ENCODE assay signal across 9 cellular contexts in genomic region chr12:106919910-106920544, GRCh38. TPM values are rescaled to one million over a fixed set of nuclear protein-coding genes. Genes with fewer than 3 reads are reported as not detected.
DNase-seq lines count a peak whose midpoint lies in the region; ATAC-seq and TF ChIP-seq lines count a peak whose summit lies in the region.
"Had no signal": no experiment of that assay in that cellular context is flagged by ENCODE, and none has a peak within 500 bp of the region (broad histone marks: within the 10 kb centered on the region; RNA-seq: fewer than 3 reads in every experiment).

No MANE protein-coding gene starts in this region.

- H3K36me3 ChIP-seq in CD4-positive, CD25-positive, alpha-beta regulatory T cell (ENCODE audit: control insufficient read depth, insufficient read depth, low read length): no peaks in the 10 kb centered on the region
- H3K36me3 ChIP-seq in OCI-LY1 (ENCODE audit: insufficient read depth, low read length): no peaks in the 10 kb centered on the region
- H3K36me3 ChIP-seq in colonic mucosa: no peaks in the 10 kb centered on the region

- no peaks in the 10 kb centered on the region for H4K20me1 ChIP-seq in OCI-LY1 (ENCODE audit: insufficient read depth, low read length)

- no peak overlapping the region for H2AFZ ChIP-seq in OCI-LY1 (ENCODE audit: low read length)

- peak in 2 of 3 donors; percentile 50 to 61 for DNase-seq in CD4-positive, CD25-positive, alpha-beta regulatory T cell
- DNase-seq in H4 (ENCODE audit: low spot score) (peak; percentile 31), colonic mucosa (no peak), lung microvascular endothelial cell (ENCODE audit: low read depth in 2 of 2) (peak; percentile 70 to 75), occipital lobe (lab: John Stamatoyannopoulos, UW) (no peak), amniotic stem cell (lab: John Stamatoyannopoulos, UW) (no peak), cerebellar nuclear complex (lab: John Stamatoyannopoulos, UW) (no peak)

- H3K4me1 Mint-ChIP-seq in CD4-positive, CD25-positive, alpha-beta regulatory T cell: peaks cover 8 to 14% (median 9%) of the 10 kb centered on the region in 4 donors

- H3K27ac Mint-ChIP-seq in CD4-positive, CD25-positive, alpha-beta regulatory T cell: no peak overlapping the region
- H3K27ac Mint-ChIP-seq: naive thymus-derived CD8-positive, alpha-beta T cell had no signal

- H3K9me3 Mint-ChIP-seq in CD4-positive, CD25-positive, alpha-beta regulatory T cell: peaks cover 0 to 7% (median 2%) of the 10 kb centered on the region in 7 donors

- H3K27me3 ChIP-seq in CD4-positive, CD25-positive, alpha-beta regulatory T cell (ENCODE audit: control insufficient read depth, insufficient read depth, low read length): peaks cover 4% of the 10 kb centered on the region
- H3K27me3 ChIP-seq in OCI-LY1 (ENCODE audit: insufficient read depth, low read length): no peaks in the 10 kb centered on the region
- H3K27me3 ChIP-seq in colonic mucosa: no peaks in the 10 kb centered on the region

- H3K4me3 Mint-ChIP-seq in CD4-positive, CD25-positive, alpha-beta regulatory T cell: no peak overlapping the region
- H3K4me3 Mint-ChIP-seq: naive thymus-derived CD8-positive, alpha-beta T cell had no signal

- H3K79me2 ChIP-seq in OCI-LY1 (ENCODE audit: insufficient read depth, low read length): no peaks in the 10 kb centered on the region

- H3K4me1 ChIP-seq in CD4-positive, CD25-positive, alpha-beta regulatory T cell (ENCODE audit: control insufficient read depth, insufficient read depth, low read length, poor library complexity, severe bottlenecking): peaks cover 5% of the 10 kb centered on the region
- no peaks in the 10 kb centered on the region for H3K4me1 ChIP-seq in OCI-LY1 (ENCODE audit: insufficient read depth, low read length, severe bottlenecking)
- no peaks in the 10 kb centered on the region for H3K4me1 ChIP-seq in colonic mucosa

- H3K9me2 ChIP-seq in OCI-LY1 (ENCODE audit: low read depth, low read length): no peaks in the 10 kb centered on the region

- no peak overlapping the region for H3K27ac ChIP-seq in CD4-positive, CD25-positive, alpha-beta regulatory T cell (ENCODE audit: insufficient read depth, low read length, poor library complexity, severe bottlenecking)
- H3K27ac ChIP-seq in OCI-LY1 (ENCODE audit: low read depth, low read length, poor library complexity, severe bottlenecking) (no peak overlapping the region), colonic mucosa (no peak overlapping the region)

- H3K4me3 ChIP-seq in CD4-positive, CD25-positive, alpha-beta regulatory T cell (ENCODE audit: low read depth, low read length): no peak overlapping the region
- H3K4me3 ChIP-seq in OCI-LY1 (ENCODE audit: low read depth, low read length, poor library complexity, severe bottlenecking) (no peak overlapping the region), colonic mucosa (no peak overlapping the region)

- no peaks in the 10 kb centered on the region for H3F3A ChIP-seq in OCI-LY1 (ENCODE audit: insufficient read depth, low read length)

- intact Hi-C loops in colonic mucosa (cut with DNase I): loop anchor here (2.0 to 10.0 kb wide), 3 partner anchors 75 to 531 kb away; no protein-coding TSS in a partner anchor

- H3K4me2 ChIP-seq in OCI-LY1 (ENCODE audit: low read length): no peak overlapping the region

- H3K9ac ChIP-seq in OCI-LY1 (ENCODE audit: low read length) (no peak overlapping the region), colonic mucosa (ENCODE audit: low read depth in 2 of 2, low read length in 2 of 2) (no peak overlapping the region)

- H3K9me3 ChIP-seq in CD4-positive, CD25-positive, alpha-beta regulatory T cell (ENCODE audit: control insufficient read depth in 2 of 2, low read length in 2 of 2): no peaks in the 10 kb centered on the region
- H3K9me3 ChIP-seq in OCI-LY1 (ENCODE audit: low read length): no peaks in the 10 kb centered on the region
- H3K9me3 ChIP-seq in colonic mucosa: no peaks in the 10 kb centered on the region

- peak; percentile 60 for TF ChIP-seq CTCF in OCI-LY1 (IDR thresholded peaks at IDR 0.05; ENCODE audit: low read length)
- TF ChIP-seq CTCF in colonic mucosa (IDR thresholded peaks at IDR 0.05): peak; percentile 73

- H3K36me3 Mint-ChIP-seq in CD4-positive, CD25-positive, alpha-beta regulatory T cell: no peaks in the 10 kb centered on the region

- no peak for ATAC-seq in CD4-positive, CD25-positive, alpha-beta regulatory T cell (ENCODE audit: low read depth in 2 of 2)
- ATAC-seq: naive thymus-derived CD8-positive, alpha-beta T cell had no signal

- peaks cover 25% of the 10 kb centered on the region for H3K27me3 Mint-ChIP-seq in CD4-positive, CD25-positive, alpha-beta regulatory T cell

RNA-seq across cellular contexts. Expression of gene TMEM263, which starts 35.7 kb away (rescaled TPM):
- 33.2 TPM for total RNA-seq in CD4-positive, CD25-positive, alpha-beta regulatory T cell
- polyA plus RNA-seq in CD4-positive, CD25-positive, alpha-beta regulatory T cell: 10 to 100 TPM; 27.3 to 37.8 (median 33.1) TPM
- total RNA-seq in H4 (2014; rRNA removed; shearing (Covaris generic)): 56.7 and 65.5 TPM in 2 replicates
- total RNA-seq in colonic mucosa: 10 to 100 TPM; 29.6 to 41.9 TPM
- total RNA-seq in lung microvascular endothelial cell: 37.3 and 37.5 TPM in 2 replicates
- 44.6 TPM for total RNA-seq in occipital lobe

Comparison
In these comparisons a context has a peak if more than half of its experiments do, and no peak if none do; other contexts are left out.
1. DNase-seq: peak in CD4-positive, CD25-positive, alpha-beta regulatory T cell (2 of 3), H4 (single experiment) and lung microvascular endothelial cell (2 of 2); none in colonic mucosa (single experiment), occipital lobe (single experiment), amniotic stem cell (single experiment) and cerebellar nuclear complex (0 of 2).